In genomic region chr22:20080445-20080775, GRCh38 we compare ENCODE assay signal across 8 cellular contexts. TPM values are rescaled to one million over a fixed set of nuclear protein-coding genes. Genes with fewer than 3 reads are reported as not detected.
DNase-seq lines count a peak whose midpoint lies in the region; ATAC-seq and TF ChIP-seq lines count a peak whose summit lies in the region.

No MANE protein-coding gene starts in this region.

- peaks cover 46% of the 10 kb centered on the region for H3K4me1 Mint-ChIP-seq in activated naive CD4-positive, alpha-beta T cell treated with anti-CD3 and anti-CD28 coated beads, Interleukin-2, amount 10 ng/mL, durations not matched to agents 7 days and 5 days

- H3K9ac ChIP-seq in PC-3 (ENCODE audit: low read length), result peak overlapping the region; percentile 100

- TF ChIP-seq POLR2A in transverse colon (IDR thresholded peaks at IDR 0.05), result no peak

- no peak for TF ChIP-seq CTCF in AG09319 (IDR thresholded peaks at IDR 0.05; ENCODE audit: low read depth, low read length)
- no peak for TF ChIP-seq CTCF in PC-3 (conservative IDR thresholded peaks at IDR 0.05; ENCODE audit: low read depth, low read length)
- no peak for TF ChIP-seq CTCF in transverse colon (IDR thresholded peaks at IDR 0.05)

- no peaks in the 10 kb centered on the region for H3F3A ChIP-seq in PC-3 (ENCODE audit: low read length, unreplicated experiment)

- peaks cover 51% of the 10 kb centered on the region for H3K79me2 ChIP-seq in PC-3 (ENCODE audit: low read length)

- H3K27me3 ChIP-seq in PC-3 (ENCODE audit: low read length) (no peaks in the 10 kb centered on the region), transverse colon (no peaks in the 10 kb centered on the region)

- 0 to 1% methylated on average over 1 to 9 of the region's 34 CpGs for WGBS in transverse colon (ENCODE audit: low coverage in 1 of 2), 2 donors

- peaks cover 9% of the 10 kb centered on the region; the same call in 1 of the 2 replicates for H3K36me3 ChIP-seq in PC-3 (ENCODE audit: low read depth, low read length)
- H3K36me3 ChIP-seq in transverse colon, result no peaks in the 10 kb centered on the region

- peaks cover 16% of the 10 kb centered on the region for H3K36me3 Mint-ChIP-seq in activated naive CD4-positive, alpha-beta T cell treated with anti-CD3 and anti-CD28 coated beads, Interleukin-2, amount 10 ng/mL, durations not matched to agents 7 days and 5 days

- H3K4me3 ChIP-seq in PC-3 (ENCODE audit: low read length) (peak overlapping the region; percentile 93), transverse colon (peak overlapping the region; percentile 62 to 94 (median 80))

- POLR2A ChIA-PET in PC-3 (lab: Charles Lee; ENCODE audit: unreplicated experiment), result no interaction called here

- no peak for TF ChIP-seq EP300 in transverse colon (IDR thresholded peaks at IDR 0.05; ENCODE audit: low read depth)

- peaks cover 30% of the 10 kb centered on the region for H4K20me1 ChIP-seq in PC-3 (ENCODE audit: low read length)

- peak overlapping the region; percentile 73 for H3K27ac ChIP-seq in PC-3 (ENCODE audit: low read length)
- peak overlapping the region; percentile 92 to 98 (median 94) for H3K27ac ChIP-seq in transverse colon

- peaks cover 17% of the 10 kb centered on the region for H3K4me1 ChIP-seq in PC-3 (ENCODE audit: insufficient read depth, low read length)
- H3K4me1 ChIP-seq in transverse colon, result peaks cover 22 to 52% (median 30%) of the 10 kb centered on the region in 4 donors

- peak overlapping the region; percentile 54 for H3K27ac Mint-ChIP-seq in activated naive CD4-positive, alpha-beta T cell treated with anti-CD3 and anti-CD28 coated beads, Interleukin-2, amount 10 ng/mL, durations not matched to agents 7 days and 5 days

- 0 out of 2 replicates have a peak overlapping the region, but pooled peaks have one; percentile 24 for H2AFZ ChIP-seq in PC-3 (ENCODE audit: low read length)

- CTCF ChIA-PET in PC-3 (lab: Charles Lee), result no interaction called here
- CTCF ChIA-PET in activated naive CD4-positive, alpha-beta T cell treated with anti-CD3 and anti-CD28 coated beads, Interleukin-2, amount 10 ng/mL, durations not matched to agents 7 days and 5 days (lab: Charles Lee), result interaction anchor here (0.6 kb wide), 1 partner anchor 21 kb away, joined by 3 read pairs; no protein-coding TSS in a partner anchor

- intact Hi-C loops in PC-3 (cut with micrococcal nuclease) (loop anchor here (2.0 kb wide), 1 partner anchor 36 kb away; the partner anchor contains the start of genes RANBP1 and TRMT2A), Right ventricle myocardium inferior (cut with DNase I) (loop anchor here (5.0 to 10.0 kb wide), 3 partner anchors 37 to 116 kb away; partner anchors contain the start of genes ARVCF, RANBP1 and TRMT2A), transverse colon (cut with DNase I; ENCODE audit: low total_unique reads) (no loop called here)

- no TSS peak for BruUV-seq in PC-3 (replicated peaks; lab: Mats Ljungman, UMichigan)

- H3K4me3 Mint-ChIP-seq in activated naive CD4-positive, alpha-beta T cell treated with anti-CD3 and anti-CD28 coated beads, Interleukin-2, amount 10 ng/mL, durations not matched to agents 7 days and 5 days, result peak overlapping the region; percentile 79

- no peaks in the 10 kb centered on the region for H3K27me3 Mint-ChIP-seq in activated naive CD4-positive, alpha-beta T cell treated with anti-CD3 and anti-CD28 coated beads, Interleukin-2, amount 10 ng/mL, durations not matched to agents 7 days and 5 days

- H3K9me2 ChIP-seq in PC-3 (replicated peaks; ENCODE audit: low read length), result no peaks in the 10 kb centered on the region

- H3K9me3 ChIP-seq in PC-3 (ENCODE audit: low read length) (no peaks in the 10 kb centered on the region), transverse colon (no peaks in the 10 kb centered on the region)

- H3K4me2 ChIP-seq in PC-3 (ENCODE audit: low read length), result peak overlapping the region; percentile 96

- in situ Hi-C loops in transverse colon (cut with MboI; ENCODE audit: low pct_ligation_motif_present in 1 of 4, low pct_unique_long_range_greater_than_20kb in 1 of 4, low sequenced_read_pairs in 3 of 4), result no loop called here

- peak; percentile 15 for DNase-seq in AG09319 (ENCODE audit: extremely low read depth, low read depth)
- peak; percentile 41 for DNase-seq in PC-3
- DNase-seq in activated naive CD4-positive, alpha-beta T cell treated with anti-CD3 and anti-CD28 coated beads, Interleukin-2, amount 10 ng/mL, durations not matched to agents 7 days and 5 days, result peak; percentile 81
- peak; percentile 88 for DNase-seq in Right ventricle myocardium inferior (ENCODE audit: missing footprints)
- DNase-seq in pons (ENCODE audit: low spot score), result peak; percentile 40
- peak; percentile 71 for DNase-seq in transverse colon

- H3K9me3 Mint-ChIP-seq in activated naive CD4-positive, alpha-beta T cell treated with anti-CD3 and anti-CD28 coated beads, Interleukin-2, amount 10 ng/mL, durations not matched to agents 7 days and 5 days, result no peaks in the 10 kb centered on the region

- ATAC-seq in GM18520 (IDR thresholded peaks at IDR 0.05; ENCODE audit: unreplicated experiment), result peak; percentile 52
- ATAC-seq in HG03064 (IDR thresholded peaks at IDR 0.05; ENCODE audit: low read depth, unreplicated experiment), result peak; percentile 53
- peak; percentile 48 for ATAC-seq in PC-3
- peak; percentile 43 for ATAC-seq in Right ventricle myocardium inferior

RNA-seq across cellular contexts. Expression of gene DGCR8, which starts 0.4 kb away (rescaled TPM):
- total RNA-seq in PC-3 (2014; rRNA removed), result 41.7 and 43.6 TPM in 2 replicates
- total RNA-seq in Right ventricle myocardium inferior, result 18.0 TPM
- total RNA-seq in transverse colon, result 100 to 1,000 TPM in 1 of 4 donors, 10 to 100 TPM in 3; 34.3 to 182 (median 64.7) TPM

RNA-seq across cellular contexts. Expression of gene RANBP1, which starts 35.5 kb away (rescaled TPM):
- total RNA-seq in PC-3 (2014; rRNA removed), result 356 and 411 TPM in 2 replicates
- total RNA-seq in Right ventricle myocardium inferior, result 42.7 TPM
- 100 to 1,000 TPM in 3 of 4 donors, 10 to 100 TPM in 1; 45.6 to 128 (median 106) TPM for total RNA-seq in transverse colon

RNA-seq across cellular contexts. Expression of gene TRMT2A, which starts 36.6 kb away (rescaled TPM):
- 58.9 and 62.1 TPM in 2 replicates for total RNA-seq in PC-3 (2014; rRNA removed)
- 24.5 TPM for total RNA-seq in Right ventricle myocardium inferior
- total RNA-seq in transverse colon, result 10 to 100 TPM; 38.6 to 77.4 (median 46.5) TPM

RNA-seq across cellular contexts. Expression of gene ZDHHC8, which starts 51.2 kb away (rescaled TPM):
- 24.6 and 26.8 TPM in 2 replicates for total RNA-seq in PC-3 (2014; rRNA removed)
- 44.4 TPM for total RNA-seq in Right ventricle myocardium inferior
- 10 to 100 TPM; 14.7 to 56.5 (median 17.1) TPM for total RNA-seq in transverse colon

RNA-seq across cellular contexts. Expression of gene TANGO2, which starts 59.5 kb away (rescaled TPM):
- total RNA-seq in PC-3 (2014; rRNA removed), result 23.5 and 33.7 TPM in 2 replicates
- total RNA-seq in Right ventricle myocardium inferior, result 54.6 TPM
- 100 to 1,000 TPM in 1 of 4 donors, 10 to 100 TPM in 3; 32.9 to 101 (median 50.6) TPM for total RNA-seq in transverse colon

Comparison
In these comparisons a context has a peak if more than half of its experiments do, and no peak if none do; other contexts are left out.
1. Peak in every context shown above with its lines: DNase-seq, ATAC-seq, H3K4me3 ChIP-seq and H3K27ac ChIP-seq.
2. DNase-seq: peak in every context shown above with its lines; median percentile 88 in Right ventricle myocardium inferior; 81 in activated naive CD4-positive, alpha-beta T cell treated with anti-CD3 and anti-CD28 coated beads, Interleukin-2, amount 10 ng/mL, durations not matched to agents 7 days and 5 days; 71 in transverse colon; 41 in PC-3; 40 in pons; 15 in AG09319.